12 cellular contexts compared by ENCODE assay signal in genomic region chr11:18319914-18320313, GRCh38. TPM values are rescaled to one million over a fixed set of nuclear protein-coding genes. Genes with fewer than 3 reads are reported as not detected.
DNase-seq lines count a peak whose midpoint lies in the region; ATAC-seq and TF ChIP-seq lines count a peak whose summit lies in the region.
"Had no signal": no experiment of that assay in that cellular context is flagged by ENCODE, and none has a peak within 500 bp of the region (broad histone marks: within the 10 kb centered on the region; RNA-seq: fewer than 3 reads in every experiment).

No MANE protein-coding gene starts in this region.

- no peaks in the 10 kb centered on the region for H3K27me3 Mint-ChIP-seq in central memory CD8-positive, alpha-beta T cell
- H3K27me3 Mint-ChIP-seq: IgD-negative memory B cell had no signal

- no peaks in the 10 kb centered on the region for H3K9me2 ChIP-seq in DOHH2 (replicated peaks; ENCODE audit: control insufficient read depth, low read length)

- DNase-seq in NB4 (ENCODE audit: low read depth) (no peak), osteoblast (ENCODE audit: insufficient read length, low spot score, missing footprints) (peak; percentile 31), D341Med (ENCODE audit: low spot score) (no peak), retina (no peak)
- no peak for DNase-seq in central memory CD8-positive, alpha-beta T cell (ENCODE audit: low spot score in 2 of 2)
- DNase-seq: activated CD4-positive, alpha-beta T cell treated with anti-CD3 and anti-CD28 coated beads for 48 hours; DMS79 treated with DMSO at 0.1 percent for 48 hours; NCI-H226; SIG-M5 had no signal

- H3K27ac Mint-ChIP-seq in central memory CD8-positive, alpha-beta T cell (ENCODE audit: low read depth), result peak overlapping the region; percentile 99

- no peak for TF ChIP-seq POLR2A in NB4 (IDR thresholded peaks at IDR 0.05; ENCODE audit: extremely low read depth, insufficient read length)

- no peak for ATAC-seq in central memory CD8-positive, alpha-beta T cell (replicated peaks; ENCODE audit: extremely low read depth, poor library complexity, severe bottlenecking)
- ATAC-seq in HG02885 (IDR thresholded peaks at IDR 0.05; ENCODE audit: poor library complexity, unreplicated experiment), result no peak

- H3K9me3 Mint-ChIP-seq in central memory CD8-positive, alpha-beta T cell, result no peaks in the 10 kb centered on the region
- H3K9me3 Mint-ChIP-seq: IgD-negative memory B cell had no signal

- H3K27me3 ChIP-seq in DOHH2 (ENCODE audit: control insufficient read depth, low read length) (no peaks in the 10 kb centered on the region), osteoblast (ENCODE audit: insufficient read depth, low read length) (no peaks in the 10 kb centered on the region)

- H3K4me1 Mint-ChIP-seq in central memory CD8-positive, alpha-beta T cell, result peaks cover 80% of the 10 kb centered on the region

- H3K4me2 ChIP-seq in DOHH2 (ENCODE audit: low read length), result peak overlapping the region; percentile 63
- H3K4me2 ChIP-seq in osteoblast (ENCODE audit: insufficient read depth, low read length), result peak overlapping the region; percentile 99

- H3K27ac ChIP-seq in DOHH2 (ENCODE audit: low read depth, low read length), result no peak overlapping the region
- no peak overlapping the region for H3K27ac ChIP-seq in osteoblast (ENCODE audit: low read depth, low read length)

- TF ChIP-seq CTCF in DOHH2 (IDR thresholded peaks at IDR 0.05; ENCODE audit: low read depth, low read length, poor library complexity, severe bottlenecking), result no peak
- TF ChIP-seq CTCF in NB4 (IDR thresholded peaks at IDR 0.05; ENCODE audit: low read depth, low read length), result no peak
- no peak for TF ChIP-seq CTCF in osteoblast (IDR thresholded peaks at IDR 0.05; ENCODE audit: extremely low read depth, low read depth, low read length)

- H3K4me3 ChIP-seq in DOHH2 (ENCODE audit: low read length) (peak overlapping the region; percentile 86), NB4 (ENCODE audit: low read depth, low read length) (peak overlapping the region; percentile 97), osteoblast (ENCODE audit: insufficient read depth, low read length) (no peak overlapping the region)

- peaks cover 93% of the 10 kb centered on the region for H3K79me2 ChIP-seq in DOHH2 (ENCODE audit: control insufficient read depth, low read length)
- H3K79me2 ChIP-seq in osteoblast (ENCODE audit: insufficient read depth, low read length), result peaks cover 88% of the 10 kb centered on the region

- peaks cover 51% of the 10 kb centered on the region for H3K36me3 ChIP-seq in DOHH2 (ENCODE audit: control insufficient read depth, low read length)
- H3K36me3 ChIP-seq in osteoblast (ENCODE audit: insufficient read depth, low read length), result no peaks in the 10 kb centered on the region

- peak overlapping the region; percentile 18 for H3K4me3 Mint-ChIP-seq in central memory CD8-positive, alpha-beta T cell

- H3K4me1 ChIP-seq in DOHH2 (ENCODE audit: control insufficient read depth, low read length) (peaks cover 42% of the 10 kb centered on the region), osteoblast (ENCODE audit: insufficient read depth, low read length) (peaks cover 37% of the 10 kb centered on the region)

- H3K9me3 ChIP-seq in DOHH2 (ENCODE audit: control insufficient read depth, insufficient read depth, low read length) (no peaks in the 10 kb centered on the region), osteoblast (ENCODE audit: low read depth, low read length) (no peaks in the 10 kb centered on the region)

- H3K36me3 Mint-ChIP-seq in central memory CD8-positive, alpha-beta T cell (ENCODE audit: insufficient read depth), result peaks cover 35% of the 10 kb centered on the region

- no peaks in the 10 kb centered on the region for H3F3A ChIP-seq in DOHH2 (ENCODE audit: control insufficient read depth, insufficient read depth)

- no peak overlapping the region for H2AFZ ChIP-seq in osteoblast (ENCODE audit: low read length)

- H4K20me1 ChIP-seq in DOHH2 (ENCODE audit: control insufficient read depth, insufficient read depth, low read depth, low read length) (peaks cover 4% of the 10 kb centered on the region), osteoblast (ENCODE audit: insufficient read depth, low read length) (peaks cover 9% of the 10 kb centered on the region)

RNA-seq across cellular contexts. Expression of gene HPS5, which starts 2.0 kb away (rescaled TPM):
- 39.8 and 53.9 TPM in 2 replicates for total RNA-seq in osteoblast

RNA-seq across cellular contexts. Expression of gene GTF2H1, which starts 2.5 kb away (rescaled TPM):
- 123 and 134 TPM in 2 replicates for total RNA-seq in osteoblast

RNA-seq across cellular contexts. Expression of gene SAA1, which starts 53.9 kb away (rescaled TPM):
- total RNA-seq in osteoblast, result not detected in 2 replicates
